In genomic region chr11:8533332-8533731, GRCh38 we compare ENCODE assay signal across 9 cellular contexts.
DNase-seq lines count a peak whose midpoint lies in the region; ATAC-seq and TF ChIP-seq lines count a peak whose summit lies in the region.
"Had no signal": no experiment of that assay in that cellular context is flagged by ENCODE, and none has a peak within 500 bp of the region (broad histone marks: within the 10 kb centered on the region; RNA-seq: fewer than 3 reads in every experiment).

No MANE protein-coding gene starts in this region.

- no peaks in the 10 kb centered on the region for H3K36me3 Mint-ChIP-seq in nephron progenitor cell (ENCODE audit: low read depth)

- peaks cover 18% of the 10 kb centered on the region for H3K4me1 Mint-ChIP-seq in nephron progenitor cell

- H3K79me2 ChIP-seq in osteoblast (ENCODE audit: insufficient read depth, low read length): no peaks in the 10 kb centered on the region

- H3K36me3 ChIP-seq in osteoblast (ENCODE audit: insufficient read depth, low read length) (no peaks in the 10 kb centered on the region), colonic mucosa (no peaks in the 10 kb centered on the region)

- H3K27me3 ChIP-seq in osteoblast (ENCODE audit: insufficient read depth, low read length) (no peaks in the 10 kb centered on the region), colonic mucosa (no peaks in the 10 kb centered on the region)

- DNase-seq in NCI-H345 (lab: John Stamatoyannopoulos, UW): peak; percentile 14
- no peak for DNase-seq in NCI-H345 treated with DMSO at 0.1 percent for 48 hours (lab: John Stamatoyannopoulos, UW; ENCODE audit: unreplicated experiment)
- peak; percentile 15 for DNase-seq in NCI-H1105 treated with DMSO at 0.1 percent for 48 hours (lab: John Stamatoyannopoulos, UW)
- DNase-seq in nephron progenitor cell: no peak
- DNase-seq in osteoblast (ENCODE audit: insufficient read length, low spot score, missing footprints): no peak
- no peak for DNase-seq in colonic mucosa

- H3K4me3 Mint-ChIP-seq in nephron progenitor cell: no peak overlapping the region

- intact Hi-C loops in colonic mucosa (cut with DNase I): no loop called here

- H3K4me3 ChIP-seq in osteoblast (ENCODE audit: insufficient read depth, low read length) (no peak overlapping the region), colonic mucosa (no peak overlapping the region)
- H3K4me3 ChIP-seq: A549 had no signal

- ATAC-seq in HG02623 (IDR thresholded peaks at IDR 0.05; ENCODE audit: unreplicated experiment) (peak; percentile 74), HG03095 (IDR thresholded peaks at IDR 0.05; ENCODE audit: unreplicated experiment) (no peak)
- ATAC-seq: A549 had no signal

- H3K9ac ChIP-seq in colonic mucosa (ENCODE audit: low read depth in 2 of 2, low read length in 2 of 2): no peak overlapping the region

- H3K9me3 ChIP-seq in osteoblast (ENCODE audit: low read depth, low read length): no peaks in the 10 kb centered on the region
- no peaks in the 10 kb centered on the region for H3K9me3 ChIP-seq in colonic mucosa
- H3K9me3 ChIP-seq: A549 had no signal

- H3K27ac ChIP-seq in osteoblast (ENCODE audit: low read depth, low read length) (no peak overlapping the region), colonic mucosa (no peak overlapping the region)
- H3K27ac ChIP-seq: A549 had no signal

- H3K9me3 Mint-ChIP-seq in nephron progenitor cell: no peaks in the 10 kb centered on the region

- no peaks in the 10 kb centered on the region for H4K20me1 ChIP-seq in osteoblast (ENCODE audit: insufficient read depth, low read length)

- no peak overlapping the region for H2AFZ ChIP-seq in osteoblast (ENCODE audit: low read length)

- no peak for TF ChIP-seq CTCF in nephron progenitor cell (IDR thresholded peaks at IDR 0.05)
- no peak for TF ChIP-seq CTCF in osteoblast (IDR thresholded peaks at IDR 0.05; ENCODE audit: extremely low read depth, low read depth, low read length)
- TF ChIP-seq CTCF in colonic mucosa (IDR thresholded peaks at IDR 0.05): no peak

- no peaks in the 10 kb centered on the region for H3K27me3 Mint-ChIP-seq in nephron progenitor cell (ENCODE audit: low read depth, poor library complexity)

- H3K4me1 ChIP-seq in osteoblast (ENCODE audit: insufficient read depth, low read length): no peaks in the 10 kb centered on the region
- H3K4me1 ChIP-seq in colonic mucosa: no peaks in the 10 kb centered on the region
- H3K4me1 ChIP-seq: A549 had no signal

- H3K4me2 ChIP-seq in osteoblast (ENCODE audit: insufficient read depth, low read length): no peak overlapping the region
- H3K4me2 ChIP-seq: A549 had no signal

- H3K27ac Mint-ChIP-seq in nephron progenitor cell: peak overlapping the region; percentile 91

Comparison
In these comparisons a context has a peak if more than half of its experiments do, and no peak if none do; other contexts are left out.
1. DNase-seq: peak in NCI-H345 (single experiment) and NCI-H1105 treated with DMSO at 0.1 percent for 48 hours (single experiment); none in NCI-H345 treated with DMSO at 0.1 percent for 48 hours (single experiment), nephron progenitor cell (single experiment), osteoblast (single experiment) and colonic mucosa (single experiment).